27 cellular contexts compared by ENCODE assay signal in genomic region chr6:106705156-106705555, GRCh38.
"Had no signal": no experiment of that assay in that cellular context is flagged by ENCODE, and none has a peak within 500 bp of the region (broad histone marks: within the 10 kb centered on the region; RNA-seq: fewer than 3 reads in every experiment).

No MANE protein-coding gene starts in this region.

- H3K9ac ChIP-seq: SK-N-SH had no signal

- H3K9me3 ChIP-seq: Peyer's patch, SJCRH30, SK-N-SH had no signal

- H3K27ac Mint-ChIP-seq: activated CD4-positive, alpha-beta memory T cell treated with anti-CD3 and anti-CD28 coated beads, Interleukin-2, amount 10 ng/mL, durations not matched to agents 7 days and 5 days; activated CD4-positive, alpha-beta T cell treated with anti-CD3 and anti-CD28 coated beads for 36 hours; activated naive CD4-positive, alpha-beta T cell treated with anti-CD3 and anti-CD28 coated beads for 36 hours; activated naive CD8-positive, alpha-beta T cell; activated T-helper 17 cell treated with anti-CD3 and anti-CD28 coated beads, Interleukin-2, amount 50 U/mL, for 72 hours; brain had no signal

- H3K4me3 Mint-ChIP-seq: activated CD4-positive, alpha-beta memory T cell treated with anti-CD3 and anti-CD28 coated beads, Interleukin-2, amount 10 ng/mL, durations not matched to agents 7 days and 5 days; activated CD4-positive, alpha-beta T cell treated with anti-CD3 and anti-CD28 coated beads for 36 hours; activated naive CD4-positive, alpha-beta T cell treated with anti-CD3 and anti-CD28 coated beads for 36 hours; activated naive CD8-positive, alpha-beta T cell; activated T-helper 17 cell treated with anti-CD3 and anti-CD28 coated beads, Interleukin-2, amount 50 U/mL, for 72 hours; brain had no signal

- H3K27ac ChIP-seq: RWPE1, SJCRH30, VCaP had no signal

- H3K4me1 Mint-ChIP-seq: activated CD4-positive, alpha-beta memory T cell treated with anti-CD3 and anti-CD28 coated beads, Interleukin-2, amount 10 ng/mL, durations not matched to agents 7 days and 5 days; activated CD4-positive, alpha-beta T cell treated with anti-CD3 and anti-CD28 coated beads for 36 hours; activated T-helper 17 cell treated with anti-CD3 and anti-CD28 coated beads, Interleukin-2, amount 50 U/mL, for 72 hours; brain had no signal

- DNase-seq: activated CD4-positive, alpha-beta memory T cell treated with anti-CD3 and anti-CD28 coated beads, Interleukin-2, amount 10 ng/mL, durations not matched to agents 7 days and 5 days; activated CD4-positive, alpha-beta T cell treated with anti-CD3 and anti-CD28 coated beads for 36 hours; activated CD4-positive, alpha-beta T cell treated with anti-CD3 and anti-CD28 coated beads, Interleukin-2, amount 50 U/mL, for 1 hour; activated gamma-delta T cell; activated naive CD4-positive, alpha-beta T cell treated with anti-CD3 and anti-CD28 coated beads for 36 hours; activated T-cell treated with anti-CD3 and anti-CD28 coated beads for 4 hours; activated T-cell treated with anti-CD3 and anti-CD28 coated beads, Interleukin-2, amount 50 U/mL, for 48 hours; amygdala; NCI-H1092; NCI-H1417; NCI-H2029; NCI-H2107; NCI-H2171 treated with DMSO at 0.1 percent for 48 hours; NCI-H345; NCI-H510A; NCI-H526 treated with DMSO at 0.1 percent for 48 hours; NCI-H82; Peyer's patch; Right ventricle myocardium superior; SJCRH30; SK-N-SH; T-helper 1 cell had no signal

- H3K36me3 ChIP-seq: Peyer's patch, SJCRH30 had no signal

- H3K9me2 ChIP-seq: SK-N-SH had no signal

- H3K36me3 Mint-ChIP-seq: brain had no signal

- H3K4me3 ChIP-seq: Peyer's patch, SJCRH30 had no signal

- H3K4me1 ChIP-seq: SJCRH30 had no signal

- ATAC-seq: activated CD4-positive, alpha-beta T cell treated with anti-CD3 and anti-CD28 coated beads for 36 hours; activated T-helper 17 cell treated with anti-CD3 and anti-CD28 coated beads, Interleukin-2, amount 50 U/mL, for 72 hours had no signal

- H3K27me3 ChIP-seq: Peyer's patch, SJCRH30 had no signal

- H3K4me2 ChIP-seq: SK-N-SH had no signal
